19 cellular contexts compared by ENCODE assay signal in the genomic region with DNA sequence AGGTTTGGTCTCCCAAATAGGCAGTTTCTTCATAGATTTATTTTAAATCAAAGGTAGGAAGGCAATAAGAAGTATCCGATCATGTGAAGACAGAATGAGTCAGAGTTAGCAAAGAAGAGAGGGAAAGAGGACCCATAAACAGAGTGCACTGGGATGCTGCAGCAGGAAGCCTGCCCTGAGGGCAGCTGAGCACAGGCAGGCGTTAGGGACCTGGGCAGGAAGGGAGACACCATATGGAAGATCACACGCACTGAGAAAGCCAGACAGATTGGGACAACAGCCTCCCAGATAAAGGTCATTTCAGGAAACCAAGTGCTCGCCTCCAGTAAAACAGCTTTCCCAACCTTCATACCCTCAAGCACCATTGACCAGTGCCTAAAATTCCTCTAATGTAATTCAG.
A peak's percentile ranks its signal among the peaks of the same experiment; 100 is the strongest.
DNase-seq lines count a peak whose midpoint lies in the region; FAIRE-seq and TF ChIP-seq lines count a peak whose summit lies in the region.
"Had no signal": no experiment of that assay in that cellular context is flagged by ENCODE, and none has a peak within 500 bp of the region (broad histone marks: within the 10 kb centered on the region; RNA-seq: fewer than 3 reads in every experiment).

No MANE protein-coding gene starts in this region.

- H4K8ac ChIP-seq in H9 (replicated peaks; ENCODE audit: insufficient read length, low read depth, low read length) (no peak overlapping the region), mesendoderm (ENCODE audit: low read depth, low read length) (no peak overlapping the region)

- no peaks in the 10 kb centered on the region; a peak in 1 of 4 replicates for H3K4me1 Mint-ChIP-seq in H9
- H3K4me1 Mint-ChIP-seq: activated CD4-positive, alpha-beta T cell treated with anti-CD3 and anti-CD28 coated beads for 36 hours; B cell; immature natural killer cell; natural killer cell had no signal

- H3K9me3 Mint-ChIP-seq in H9: no peaks in the 10 kb centered on the region; a peak in 1 of 5 replicates

- FAIRE-seq in RCC 7860 (lab: Jason Lieb, UNC): no peak

- H3K4me3 Mint-ChIP-seq in H9: no peak overlapping the region
- H3K4me3 Mint-ChIP-seq: activated CD4-positive, alpha-beta T cell treated with anti-CD3 and anti-CD28 coated beads for 36 hours; B cell; immature natural killer cell; natural killer cell had no signal

- H3K36me3 ChIP-seq in WERI-Rb-1 (no peaks in the 10 kb centered on the region), mesendoderm (ENCODE audit: control insufficient read depth, insufficient read depth, low read length) (no peaks in the 10 kb centered on the region)
- H3K36me3 ChIP-seq: thyroid gland had no signal

- DNase-seq in DMS 273 treated with DMSO at 0.1 percent for 48 hours (lab: John Stamatoyannopoulos, UW) (peak; percentile 46), H9 (peak; percentile 41), WERI-Rb-1 (peak; percentile 85), mesendoderm (peak; percentile 78), NCI-H2029 treated with DMSO at 0.1 percent for 48 hours (lab: John Stamatoyannopoulos, UW) (no peak), substantia nigra (lab: John Stamatoyannopoulos, UW) (no peak), RCC 7860 (ENCODE audit: low spot score) (no peak)
- DNase-seq: activated CD4-positive, alpha-beta T cell treated with anti-CD3 and anti-CD28 coated beads for 36 hours; activated effector memory CD4-positive, alpha-beta T cell treated with anti-CD3 and anti-CD28 coated beads, Interleukin-2, amount 50 U/mL, for 16 hours; DMS153; immature natural killer cell; mammary epithelial cell; natural killer cell; NCI-H146; T-helper 9 cell; thyroid gland had no signal

- H3K27ac Mint-ChIP-seq in H9: 0 out of 7 replicates have a peak overlapping the region, but pooled peaks of 1 of the 3 experiments have one; percentile 14
- H3K27ac Mint-ChIP-seq: activated CD4-positive, alpha-beta T cell treated with anti-CD3 and anti-CD28 coated beads for 36 hours; B cell; immature natural killer cell; natural killer cell; progenitor cell of endocrine pancreas had no signal

- H3K4me2 ChIP-seq in H9 (ENCODE audit: insufficient read depth, insufficient read length, low read length): no peak overlapping the region
- H3K4me2 ChIP-seq in mesendoderm (ENCODE audit: low read length): no peak overlapping the region

- H3K27me3 ChIP-seq in H9 (ENCODE audit: insufficient read depth, low read length) (no peaks in the 10 kb centered on the region), WERI-Rb-1 (ENCODE audit: insufficient read depth, low read depth, severe bottlenecking) (no peaks in the 10 kb centered on the region), mesendoderm (ENCODE audit: insufficient read depth, low read length, poor library complexity) (no peaks in the 10 kb centered on the region)
- H3K27me3 ChIP-seq: thyroid gland had no signal

- WGBS in H9 (ENCODE audit: extremely low coverage, insufficient read length, low lambda C conversion rate): no CpG with 5 or more reads among the region's 4 CpGs
- WGBS in mesendoderm (ENCODE audit: extremely low coverage, insufficient coverage, low lambda C conversion rate): no CpG with 5 or more reads among the region's 4 CpGs

- H3K79me1 ChIP-seq in H9 (ENCODE audit: insufficient read depth, low read depth, low read length, poor library complexity, severe bottlenecking) (no peaks in the 10 kb centered on the region), mesendoderm (ENCODE audit: low read length) (no peaks in the 10 kb centered on the region)

- no peak overlapping the region for H2BK12ac ChIP-seq in H9 (ENCODE audit: insufficient read length, low read depth, low read length)

- H3K4me1 ChIP-seq in H9 (ENCODE audit: insufficient read depth, low read length): no peaks in the 10 kb centered on the region
- no peaks in the 10 kb centered on the region for H3K4me1 ChIP-seq in mesendoderm (ENCODE audit: control insufficient read depth, low read depth, low read length)

- H3K23ac ChIP-seq in H9 (ENCODE audit: insufficient read length, low read depth, low read length) (no peak overlapping the region), mesendoderm (ENCODE audit: low read length) (no peak overlapping the region)

- H3K56ac ChIP-seq in H9 (ENCODE audit: insufficient read length, low read depth, low read length) (no peak overlapping the region), mesendoderm (ENCODE audit: low read length) (no peak overlapping the region)

- H3K27me3 Mint-ChIP-seq in H9 (ENCODE audit: low read depth): no peaks in the 10 kb centered on the region; the same call in 1 of the 2 replicates
- H3K27me3 Mint-ChIP-seq: B cell had no signal

- no peak overlapping the region for H4K91ac ChIP-seq in H9 (ENCODE audit: insufficient read length, low read depth, low read length)

- no peaks in the 10 kb centered on the region for H4K20me1 ChIP-seq in H9 (ENCODE audit: control insufficient read depth, insufficient read depth, insufficient read length)

- H3K79me2 ChIP-seq in H9 (ENCODE audit: insufficient read depth, low read length) (no peaks in the 10 kb centered on the region), mesendoderm (ENCODE audit: control insufficient read depth, insufficient read depth, low read length) (no peaks in the 10 kb centered on the region)

- H3K4ac ChIP-seq in H9 (ENCODE audit: low read depth, low read length): no peak overlapping the region
- H3K4ac ChIP-seq in mesendoderm (ENCODE audit: low read depth, low read length): no peak overlapping the region

- no peak overlapping the region for H3K14ac ChIP-seq in H9 (ENCODE audit: insufficient read depth, low read length)

- no peak overlapping the region for H4K5ac ChIP-seq in H9 (ENCODE audit: insufficient read length, low read depth, low read length)
- no peak overlapping the region for H4K5ac ChIP-seq in mesendoderm (ENCODE audit: low read length)

- H3K23me2 ChIP-seq in H9 (ENCODE audit: insufficient read length, low read depth, low read length, poor library complexity, severe bottlenecking): no peaks in the 10 kb centered on the region

- H3K27ac ChIP-seq in H9 (ENCODE audit: insufficient read length, low read depth, low read length) (no peak overlapping the region), WERI-Rb-1 (peak overlapping the region; percentile 13), mesendoderm (ENCODE audit: low read depth, low read length) (no peak overlapping the region), substantia nigra (ENCODE audit: low read depth, low read length, poor library complexity, severe bottlenecking) (no peak overlapping the region)
- H3K27ac ChIP-seq: coronary artery, thyroid gland had no signal

- H2BK120ac ChIP-seq in H9 (ENCODE audit: low read depth, low read length, poor library complexity, severe bottlenecking) (no peak overlapping the region), mesendoderm (ENCODE audit: low read depth, low read length) (no peak overlapping the region)

- H3K36me3 Mint-ChIP-seq in H9 (ENCODE audit: insufficient read depth in 1 of 3, low read depth in 3 of 3): no peaks in the 10 kb centered on the region
- H3K36me3 Mint-ChIP-seq: immature natural killer cell, natural killer cell had no signal

- H3K18ac ChIP-seq in H9 (ENCODE audit: insufficient read length, low read depth, low read length): no peak overlapping the region
- no peak overlapping the region for H3K18ac ChIP-seq in mesendoderm (ENCODE audit: low read length)

- no peak overlapping the region for H2AFZ ChIP-seq in H9 (ENCODE audit: low read length)

- no peak overlapping the region for H2BK20ac ChIP-seq in H9 (ENCODE audit: low read depth, low read length, poor library complexity, severe bottlenecking)

- H3T11ph ChIP-seq in H9 (ENCODE audit: low read length): no peak overlapping the region

- H2AK5ac ChIP-seq in H9 (ENCODE audit: insufficient read length, low read length) (no peak overlapping the region), mesendoderm (ENCODE audit: low read length) (no peak overlapping the region)

- H3K9me3 ChIP-seq in H9 (ENCODE audit: control insufficient read depth, low read depth, low read length) (no peaks in the 10 kb centered on the region), WERI-Rb-1 (ENCODE audit: severe bottlenecking) (no peaks in the 10 kb centered on the region)
- H3K9me3 ChIP-seq: thyroid gland had no signal

- H3K4me3 ChIP-seq in WERI-Rb-1 (ENCODE audit: low read depth, low read length): no peak overlapping the region
- H3K4me3 ChIP-seq in mesendoderm (ENCODE audit: low read length): no peak overlapping the region
- H3K4me3 ChIP-seq: coronary artery, thyroid gland had no signal

- no peak for TF ChIP-seq CTCF in H9 (conservative IDR thresholded peaks at IDR 0.05)
- peak; percentile 52 for TF ChIP-seq CTCF in WERI-Rb-1 (IDR thresholded peaks at IDR 0.05; ENCODE audit: low read depth, low read length)

- H2BK15ac ChIP-seq in H9 (ENCODE audit: low read depth, low read length): no peak overlapping the region
- no peak overlapping the region for H2BK15ac ChIP-seq in mesendoderm (replicated peaks; ENCODE audit: low read depth)

- no peak overlapping the region for H3K9ac ChIP-seq in H9 (ENCODE audit: extremely low read depth, insufficient read length, low read length)
- H3K9ac ChIP-seq in mesendoderm (ENCODE audit: low read length): no peak overlapping the region

- H2BK5ac ChIP-seq in H9 (ENCODE audit: insufficient read length, low read length): no peak overlapping the region
- no peak overlapping the region for H2BK5ac ChIP-seq in mesendoderm (ENCODE audit: low read length)

Comparison
In these comparisons a context has a peak if more than half of its experiments do, and no peak if none do; other contexts are left out.
1. DNase-seq: peak in DMS 273 treated with DMSO at 0.1 percent for 48 hours (single experiment), H9 (single experiment), WERI-Rb-1 (single experiment) and mesendoderm (single experiment); none in NCI-H2029 treated with DMSO at 0.1 percent for 48 hours (single experiment), substantia nigra (0 of 49) and RCC 7860 (single experiment).